ENCODE assay signal across 21 cellular contexts in the genomic region with DNA sequence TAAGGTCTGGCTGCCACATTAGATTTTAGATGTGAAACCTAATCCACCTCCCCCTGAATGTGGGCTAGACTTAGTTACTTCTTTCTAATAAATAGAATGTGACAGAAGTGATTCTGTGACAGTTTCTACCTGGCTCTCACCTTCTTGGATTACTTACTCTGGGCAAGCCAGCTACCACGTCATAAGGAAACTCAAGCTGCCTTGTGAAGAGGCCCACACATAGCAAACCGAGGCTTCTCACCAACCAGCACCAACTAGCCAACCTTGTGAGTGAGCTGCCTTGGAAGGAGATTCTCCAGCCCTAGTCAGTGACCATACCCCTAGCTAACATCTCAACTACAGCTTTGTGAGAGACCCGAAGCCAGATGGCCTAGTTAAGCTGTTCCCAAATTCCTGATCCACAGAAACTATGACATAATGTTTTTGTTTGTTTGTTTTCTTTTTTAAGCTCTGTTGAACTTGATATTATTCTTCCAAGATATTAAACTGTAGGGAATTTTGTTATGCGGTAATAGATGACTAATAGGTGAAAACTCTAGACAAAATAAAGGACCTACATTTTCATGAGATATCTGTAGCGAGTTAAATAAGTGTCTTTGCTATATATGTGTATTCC. TPM values are rescaled to one million over a fixed set of nuclear protein-coding genes. Genes with fewer than 3 reads are reported as not detected.
DNase-seq lines count a peak whose midpoint lies in the region; ATAC-seq, FAIRE-seq and TF ChIP-seq lines count a peak whose summit lies in the region.
"Had no signal": no experiment of that assay in that cellular context is flagged by ENCODE, and none has a peak within 500 bp of the region (broad histone marks: within the 10 kb centered on the region; RNA-seq: fewer than 3 reads in every experiment).

No MANE protein-coding gene starts in this region.

- intact Hi-C loops in head of caudate nucleus (cut with DNase I) (no loop called here), sigmoid colon (cut with DNase I) (no loop called here)

- POLR2A ChIA-PET in HEK293 (lab: Yijun Ruan, JAX), result interaction anchor here (0.6 kb wide), 1 partner anchor 36 kb away, joined by 5 read pairs; no protein-coding TSS in a partner anchor

- H3K27ac ChIP-seq in HEK293 (ENCODE audit: extremely low read depth, low read depth, low read length), result no peak overlapping the region
- no peak overlapping the region for H3K27ac ChIP-seq in sigmoid colon
- H3K27ac ChIP-seq: cardiac muscle cell, heart left ventricle, left lung, neural progenitor cell, stomach, transverse colon had no signal

- no peak for DNase-seq in activated T-cell treated with anti-CD3 and anti-CD28 coated beads, Interleukin-2, amount 50 U/mL, for 24 hours
- DNase-seq in activated T-cell treated with anti-CD3 and anti-CD28 coated beads, Interleukin-2, amount 50 U/mL, for 1 hour, result no peak
- peak; percentile 75 for DNase-seq in GM12865 (ENCODE audit: low read depth)
- peak; percentile 13 for DNase-seq in bronchial epithelial cell (ENCODE audit: low read depth)
- DNase-seq in head of caudate nucleus, result no peak
- DNase-seq in sigmoid colon, result no peak
- DNase-seq: CD4-positive, alpha-beta memory T cell; DMS153; heart left ventricle; left lung; NCI-H510A treated with DMSO at 0.1 percent for 48 hours; RPMI8226; stimulated activated CD4-positive, alpha-beta T cell treated with anti-CD3 and anti-CD28 coated beads, Interleukin-4, amount 100 ng/mL, for 1 hour; stomach; transverse colon had no signal

- H3K4me1 Mint-ChIP-seq in activated T-cell treated with anti-CD3 and anti-CD28 coated beads, Interleukin-2, amount 50 U/mL, for 24 hours (ENCODE audit: low read depth), result peaks cover 39% of the 10 kb centered on the region

- H3K4me1 ChIP-seq in HEK293 (ENCODE audit: control insufficient read depth, insufficient read depth, low read length) (no peaks in the 10 kb centered on the region), sigmoid colon (no peaks in the 10 kb centered on the region)
- H3K4me1 ChIP-seq: heart left ventricle, left lung, stomach, transverse colon had no signal

- peak overlapping the region; percentile 29 for H3K27ac Mint-ChIP-seq in activated T-cell treated with anti-CD3 and anti-CD28 coated beads, Interleukin-2, amount 50 U/mL, for 24 hours
- H3K27ac Mint-ChIP-seq: progenitor cell of endocrine pancreas had no signal

- H3K27me3 ChIP-seq in bronchial epithelial cell (ENCODE audit: control insufficient read depth, insufficient read depth, low read length) (no peaks in the 10 kb centered on the region), sigmoid colon (no peaks in the 10 kb centered on the region)
- H3K27me3 ChIP-seq: cardiac muscle cell, heart left ventricle, left lung, neural progenitor cell, stomach, transverse colon had no signal

- no peaks in the 10 kb centered on the region for H3K9me3 ChIP-seq in HEK293 (ENCODE audit: control insufficient read depth, insufficient read depth, low read depth, low read length)
- H3K9me3 ChIP-seq in sigmoid colon, result no peaks in the 10 kb centered on the region
- H3K9me3 ChIP-seq: heart left ventricle, left lung, stomach, transverse colon had no signal

- no peak for TF ChIP-seq POLR2A in sigmoid colon (IDR thresholded peaks at IDR 0.05)

- ATAC-seq in GM19023 (IDR thresholded peaks at IDR 0.05; ENCODE audit: unreplicated experiment), result no peak
- ATAC-seq: heart left ventricle, left lung had no signal

- 89 to 91% methylated on average over 5 of the region's 5 CpGs for WGBS in sigmoid colon, 2 donors

- no peak for TF ChIP-seq EP300 in sigmoid colon (IDR thresholded peaks at IDR 0.05)

- no peak overlapping the region for H3K4me3 Mint-ChIP-seq in activated T-cell treated with anti-CD3 and anti-CD28 coated beads, Interleukin-2, amount 50 U/mL, for 24 hours
- H3K4me3 Mint-ChIP-seq: neural progenitor cell had no signal

- no peak overlapping the region for H3K4me3 ChIP-seq in GM12865 (ENCODE audit: low read depth, low read length)
- no peak overlapping the region for H3K4me3 ChIP-seq in HEK293 (ENCODE audit: low read depth, low read length)
- H3K4me3 ChIP-seq in bronchial epithelial cell (ENCODE audit: low read depth, low read length), result no peak overlapping the region
- no peak overlapping the region for H3K4me3 ChIP-seq in sigmoid colon
- H3K4me3 ChIP-seq: cardiac muscle cell, heart left ventricle, left lung, neural progenitor cell, stomach, transverse colon had no signal

- FAIRE-seq in bronchial epithelial cell (lab: Jason Lieb, UNC), result no peak
- FAIRE-seq: GM12891 had no signal

- no peaks in the 10 kb centered on the region for H3K9me3 Mint-ChIP-seq in activated T-cell treated with anti-CD3 and anti-CD28 coated beads, Interleukin-2, amount 50 U/mL, for 24 hours
- H3K9me3 Mint-ChIP-seq: CD4-positive, alpha-beta memory T cell; neural progenitor cell had no signal

- H3K27me3 Mint-ChIP-seq in activated T-cell treated with anti-CD3 and anti-CD28 coated beads, Interleukin-2, amount 50 U/mL, for 24 hours, result no peaks in the 10 kb centered on the region
- H3K27me3 Mint-ChIP-seq: CD4-positive, alpha-beta memory T cell had no signal

- H3K36me3 Mint-ChIP-seq in activated T-cell treated with anti-CD3 and anti-CD28 coated beads, Interleukin-2, amount 50 U/mL, for 24 hours (ENCODE audit: low read depth), result peaks cover 8% of the 10 kb centered on the region
- H3K36me3 Mint-ChIP-seq: CD4-positive, alpha-beta memory T cell; neural progenitor cell had no signal

- H3K36me3 ChIP-seq in HEK293 (ENCODE audit: control insufficient read depth in 2 of 2, insufficient read depth in 1 of 2, low read length in 2 of 2) (no peaks in the 10 kb centered on the region), bronchial epithelial cell (ENCODE audit: control insufficient read depth, insufficient read depth, low read length) (no peaks in the 10 kb centered on the region), sigmoid colon (no peaks in the 10 kb centered on the region)
- H3K36me3 ChIP-seq: cardiac muscle cell, heart left ventricle, left lung, neural progenitor cell, stomach, transverse colon had no signal

- TF ChIP-seq CTCF in GM12865 (IDR thresholded peaks at IDR 0.05; ENCODE audit: insufficient read depth, low read depth, low read length, missing control alignments) (no peak), HEK293 (tag by site-specific recombination; IDR thresholded peaks at IDR 0.05) (no peak), bronchial epithelial cell (IDR thresholded peaks at IDR 0.05; ENCODE audit: insufficient read depth, low read length, severe bottlenecking) (no peak), sigmoid colon (IDR thresholded peaks at IDR 0.05) (no peak)

- CTCF ChIA-PET in HEK293 (lab: Yijun Ruan, JAX), result no interaction called here

TF ChIP-seq in HEK293, 187 proteins besides CTCF, POLR2A, EP300 and RAD21:
- TF ChIP-seq ZNF2 (tag by site-specific recombination; IDR thresholded peaks at IDR 0.05), result no peak
- no peak for TF ChIP-seq ZNF629 (tag by site-specific recombination; IDR thresholded peaks at IDR 0.05)
- TF ChIP-seq, protein P1, sequence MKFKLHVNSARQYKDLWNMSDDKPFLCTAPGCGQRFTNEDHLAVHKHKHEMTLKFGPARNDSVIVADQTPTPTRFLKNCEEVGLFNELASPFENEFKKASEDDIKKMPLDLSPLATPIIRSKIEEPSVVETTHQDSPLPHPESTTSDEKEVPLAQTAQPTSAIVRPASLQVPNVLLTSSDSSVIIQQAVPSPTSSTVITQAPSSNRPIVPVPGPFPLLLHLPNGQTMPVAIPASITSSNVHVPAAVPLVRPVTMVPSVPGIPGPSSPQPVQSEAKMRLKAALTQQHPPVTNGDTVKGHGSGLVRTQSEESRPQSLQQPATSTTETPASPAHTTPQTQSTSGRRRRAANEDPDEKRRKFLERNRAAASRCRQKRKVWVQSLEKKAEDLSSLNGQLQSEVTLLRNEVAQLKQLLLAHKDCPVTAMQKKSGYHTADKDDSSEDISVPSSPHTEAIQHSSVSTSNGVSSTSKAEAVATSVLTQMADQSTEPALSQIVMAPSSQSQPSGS (tag by site-specific recombination; IDR thresholded peaks at IDR 0.05; ENCODE audit: low read depth), result peak; percentile 82
- no peak for TF ChIP-seq ZNF140 (tag by site-specific recombination; IDR thresholded peaks at IDR 0.05)
- no peak for TF ChIP-seq ZNF707 (tag by site-specific recombination; IDR thresholded peaks at IDR 0.05)

RNA-seq across cellular contexts. Expression of gene GPR19, which starts 6.2 kb away (rescaled TPM):
- total RNA-seq in bronchial epithelial cell, result 0.13 TPM in 1 of 2 replicates, not detected in the other
- under 1 TPM in 1 of 4 donors, not detected in 3; 0.36 TPM for total RNA-seq in sigmoid colon
- polyA plus RNA-seq in sigmoid colon, result under 1 TPM in 1 of 3 donors, not detected in 2; 0.98 TPM
- total RNA-seq: transverse colon had no signal

RNA-seq across cellular contexts. Expression of gene CDKN1B, which starts 27.4 kb away (rescaled TPM):
- total RNA-seq in bronchial epithelial cell (34.0 and 38.7 TPM in 2 replicates), sigmoid colon (100 to 1,000 TPM in 1 of 4 donors, 10 to 100 TPM in 3; 52.5 to 106 (median 81.3) TPM)
- polyA plus RNA-seq in sigmoid colon, result 10 to 100 TPM; 36.8 to 47.1 (median 43.8) TPM

Comparison
In these comparisons a context has a peak if more than half of its experiments do, and no peak if none do; other contexts are left out.
1. DNase-seq: peak in GM12865 (single experiment) and bronchial epithelial cell (single experiment); none in activated T-cell treated with anti-CD3 and anti-CD28 coated beads, Interleukin-2, amount 50 U/mL, for 24 hours (single experiment), activated T-cell treated with anti-CD3 and anti-CD28 coated beads, Interleukin-2, amount 50 U/mL, for 1 hour (single experiment), head of caudate nucleus (0 of 42) and sigmoid colon (single experiment).